20 cellular contexts compared by ENCODE assay signal in the genomic region with DNA sequence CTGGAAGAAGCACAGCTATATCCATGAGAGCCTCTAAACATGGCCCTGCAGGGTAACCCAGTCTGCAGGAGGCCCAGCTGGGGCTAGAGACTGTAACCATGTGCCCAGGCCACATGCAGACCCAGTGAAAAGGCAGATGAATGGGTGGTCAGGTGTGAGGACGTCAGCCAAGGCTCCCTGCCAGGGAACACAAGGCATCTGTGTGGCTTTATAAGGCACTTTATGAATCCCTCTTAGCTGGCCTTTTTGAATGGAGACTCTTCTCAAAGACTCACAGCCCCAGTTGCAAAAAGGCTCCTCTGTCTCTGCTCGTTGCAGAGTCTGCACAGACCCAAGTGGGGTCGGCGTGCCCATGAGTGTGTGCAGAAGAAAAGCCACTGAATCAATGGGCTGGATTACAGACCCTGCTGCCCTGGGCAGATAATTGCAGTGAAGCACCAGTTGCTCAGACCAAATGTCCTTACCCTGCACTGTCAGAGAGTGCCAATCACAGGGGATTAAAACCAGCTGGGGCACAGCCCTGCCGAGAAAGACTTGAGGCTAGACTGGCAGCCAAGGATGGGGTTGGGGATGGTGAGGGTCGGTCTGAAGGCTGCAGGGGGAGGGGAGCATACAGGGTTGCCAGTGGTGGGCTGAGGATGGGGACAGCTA.
A peak's percentile ranks its signal among the peaks of the same experiment; 100 is the strongest.
DNase-seq lines count a peak whose midpoint lies in the region; ATAC-seq and TF ChIP-seq lines count a peak whose summit lies in the region.
"Had no signal": no experiment of that assay in that cellular context is flagged by ENCODE, and none has a peak within 500 bp of the region (broad histone marks: within the 10 kb centered on the region; RNA-seq: fewer than 3 reads in every experiment).

No MANE protein-coding gene starts in this region.

- H3K9me3 Mint-ChIP-seq in activated T-helper 17 cell treated with anti-CD3 and anti-CD28 coated beads, Interleukin-2, amount 50 U/mL, for 72 hours = no peaks in the 10 kb centered on the region

- no peaks in the 10 kb centered on the region for H3K36me3 Mint-ChIP-seq in activated T-helper 17 cell treated with anti-CD3 and anti-CD28 coated beads, Interleukin-2, amount 50 U/mL, for 72 hours (ENCODE audit: low read depth)

- no peaks in the 10 kb centered on the region for H3K4me1 Mint-ChIP-seq in activated T-helper 17 cell treated with anti-CD3 and anti-CD28 coated beads, Interleukin-2, amount 50 U/mL, for 72 hours

- no peak overlapping the region for H3K27ac Mint-ChIP-seq in activated T-helper 17 cell treated with anti-CD3 and anti-CD28 coated beads, Interleukin-2, amount 50 U/mL, for 72 hours

- no peak for TF ChIP-seq POLR2A in prostate gland (IDR thresholded peaks at IDR 0.05)

- no peak for TF ChIP-seq CTCF in prostate gland (IDR thresholded peaks at IDR 0.05)

- intact Hi-C loops in prostate gland (cut with DNase I) = no loop called here

- ATAC-seq in activated T-helper 17 cell treated with anti-CD3 and anti-CD28 coated beads, Interleukin-2, amount 50 U/mL, for 72 hours (replicated peaks) = no peak
- ATAC-seq in HG03196 (IDR thresholded peaks at IDR 0.05; ENCODE audit: unreplicated experiment) = no peak
- ATAC-seq: foreskin keratinocyte had no signal

- H3K4me1 ChIP-seq in HUES64 (ENCODE audit: insufficient read depth, low read length) (peaks cover 31% of the 10 kb centered on the region), prostate gland (replicated peaks) (no peaks in the 10 kb centered on the region)

- H3K27ac ChIP-seq in HUES64 (ENCODE audit: low read depth, low read length) = peak overlapping the region; percentile 6; the same call in 1 of the 2 replicates
- H3K27ac ChIP-seq in prostate gland = no peak overlapping the region
- H3K27ac ChIP-seq: foreskin keratinocyte, PC-9, VCaP had no signal

- H3K36me3 ChIP-seq in HUES64 (ENCODE audit: insufficient read depth, low read length) (no peaks in the 10 kb centered on the region), prostate gland (no peaks in the 10 kb centered on the region)

- no peak overlapping the region for H3K4me3 Mint-ChIP-seq in activated T-helper 17 cell treated with anti-CD3 and anti-CD28 coated beads, Interleukin-2, amount 50 U/mL, for 72 hours

- no peak overlapping the region for H3K4me3 ChIP-seq in HUES64 (ENCODE audit: low read length)
- H3K4me3 ChIP-seq in prostate gland = no peak overlapping the region
- H3K4me3 ChIP-seq: PC-9 had no signal

- H3K9me3 ChIP-seq in HUES64 (ENCODE audit: insufficient read depth, low read depth, low read length) (no peaks in the 10 kb centered on the region), prostate gland (no peaks in the 10 kb centered on the region)

- WGBS in HUES64 = 69% methylated on average over 6 of the region's 6 CpGs
- 47% methylated on average over 6 of the region's 6 CpGs for WGBS in prostate gland

- H3K27me3 ChIP-seq in HUES64 (ENCODE audit: insufficient read depth, low read length) (no peaks in the 10 kb centered on the region), prostate gland (replicated peaks; ENCODE audit: insufficient read depth) (no peaks in the 10 kb centered on the region)
- H3K27me3 ChIP-seq: foreskin keratinocyte had no signal

- no peak overlapping the region for H3K9ac ChIP-seq in HUES64 (ENCODE audit: low read depth, low read length)

- peaks cover 25% of the 10 kb centered on the region for H3K27me3 Mint-ChIP-seq in activated T-helper 17 cell treated with anti-CD3 and anti-CD28 coated beads, Interleukin-2, amount 50 U/mL, for 72 hours

- peak; percentile 98 for DNase-seq in NCI-H69 (lab: John Stamatoyannopoulos, UW)
- peak; percentile 75 for DNase-seq in cerebellar cortex (ENCODE audit: low spot score)
- peak; percentile 50 for DNase-seq in occipital lobe (lab: John Stamatoyannopoulos, UW)
- no peak for DNase-seq in NCI-H510A (lab: John Stamatoyannopoulos, UW)
- DNase-seq in prostate gland (ENCODE audit: low spot score) = no peak
- DNase-seq: activated CD8-positive, alpha-beta memory T cell treated with anti-CD3 and anti-CD28 coated beads for 24 hours; activated gamma-delta T cell treated with Interleukin-2 at 50 U/mL for 16 hours; AML-193; DMS153; foreskin keratinocyte; mammary epithelial cell; NCI-H226; PC-9; small intestine; stimulated activated naive CD4-positive, alpha-beta T cell treated with Interleukin-2 at 50 U/mL for 16 hours; SW 1271 had no signal

Comparison
In these comparisons a context has a peak if more than half of its experiments do, and no peak if none do; other contexts are left out.
1. DNase-seq: peak in NCI-H69 (single experiment), cerebellar cortex (single experiment) and occipital lobe (single experiment); none in NCI-H510A (single experiment) and prostate gland (single experiment).